1 cellular context compared by ENCODE assay signal in genomic region chr1:153616885-153617428, GRCh38.
TF ChIP-seq lines count a peak whose summit lies in the region.

No MANE protein-coding gene starts in this region.

TF ChIP-seq in GM23338, 12 proteins besides CTCF, POLR2A, EP300 and RAD21 (continued from another document):
- TF ChIP-seq, protein P1, sequence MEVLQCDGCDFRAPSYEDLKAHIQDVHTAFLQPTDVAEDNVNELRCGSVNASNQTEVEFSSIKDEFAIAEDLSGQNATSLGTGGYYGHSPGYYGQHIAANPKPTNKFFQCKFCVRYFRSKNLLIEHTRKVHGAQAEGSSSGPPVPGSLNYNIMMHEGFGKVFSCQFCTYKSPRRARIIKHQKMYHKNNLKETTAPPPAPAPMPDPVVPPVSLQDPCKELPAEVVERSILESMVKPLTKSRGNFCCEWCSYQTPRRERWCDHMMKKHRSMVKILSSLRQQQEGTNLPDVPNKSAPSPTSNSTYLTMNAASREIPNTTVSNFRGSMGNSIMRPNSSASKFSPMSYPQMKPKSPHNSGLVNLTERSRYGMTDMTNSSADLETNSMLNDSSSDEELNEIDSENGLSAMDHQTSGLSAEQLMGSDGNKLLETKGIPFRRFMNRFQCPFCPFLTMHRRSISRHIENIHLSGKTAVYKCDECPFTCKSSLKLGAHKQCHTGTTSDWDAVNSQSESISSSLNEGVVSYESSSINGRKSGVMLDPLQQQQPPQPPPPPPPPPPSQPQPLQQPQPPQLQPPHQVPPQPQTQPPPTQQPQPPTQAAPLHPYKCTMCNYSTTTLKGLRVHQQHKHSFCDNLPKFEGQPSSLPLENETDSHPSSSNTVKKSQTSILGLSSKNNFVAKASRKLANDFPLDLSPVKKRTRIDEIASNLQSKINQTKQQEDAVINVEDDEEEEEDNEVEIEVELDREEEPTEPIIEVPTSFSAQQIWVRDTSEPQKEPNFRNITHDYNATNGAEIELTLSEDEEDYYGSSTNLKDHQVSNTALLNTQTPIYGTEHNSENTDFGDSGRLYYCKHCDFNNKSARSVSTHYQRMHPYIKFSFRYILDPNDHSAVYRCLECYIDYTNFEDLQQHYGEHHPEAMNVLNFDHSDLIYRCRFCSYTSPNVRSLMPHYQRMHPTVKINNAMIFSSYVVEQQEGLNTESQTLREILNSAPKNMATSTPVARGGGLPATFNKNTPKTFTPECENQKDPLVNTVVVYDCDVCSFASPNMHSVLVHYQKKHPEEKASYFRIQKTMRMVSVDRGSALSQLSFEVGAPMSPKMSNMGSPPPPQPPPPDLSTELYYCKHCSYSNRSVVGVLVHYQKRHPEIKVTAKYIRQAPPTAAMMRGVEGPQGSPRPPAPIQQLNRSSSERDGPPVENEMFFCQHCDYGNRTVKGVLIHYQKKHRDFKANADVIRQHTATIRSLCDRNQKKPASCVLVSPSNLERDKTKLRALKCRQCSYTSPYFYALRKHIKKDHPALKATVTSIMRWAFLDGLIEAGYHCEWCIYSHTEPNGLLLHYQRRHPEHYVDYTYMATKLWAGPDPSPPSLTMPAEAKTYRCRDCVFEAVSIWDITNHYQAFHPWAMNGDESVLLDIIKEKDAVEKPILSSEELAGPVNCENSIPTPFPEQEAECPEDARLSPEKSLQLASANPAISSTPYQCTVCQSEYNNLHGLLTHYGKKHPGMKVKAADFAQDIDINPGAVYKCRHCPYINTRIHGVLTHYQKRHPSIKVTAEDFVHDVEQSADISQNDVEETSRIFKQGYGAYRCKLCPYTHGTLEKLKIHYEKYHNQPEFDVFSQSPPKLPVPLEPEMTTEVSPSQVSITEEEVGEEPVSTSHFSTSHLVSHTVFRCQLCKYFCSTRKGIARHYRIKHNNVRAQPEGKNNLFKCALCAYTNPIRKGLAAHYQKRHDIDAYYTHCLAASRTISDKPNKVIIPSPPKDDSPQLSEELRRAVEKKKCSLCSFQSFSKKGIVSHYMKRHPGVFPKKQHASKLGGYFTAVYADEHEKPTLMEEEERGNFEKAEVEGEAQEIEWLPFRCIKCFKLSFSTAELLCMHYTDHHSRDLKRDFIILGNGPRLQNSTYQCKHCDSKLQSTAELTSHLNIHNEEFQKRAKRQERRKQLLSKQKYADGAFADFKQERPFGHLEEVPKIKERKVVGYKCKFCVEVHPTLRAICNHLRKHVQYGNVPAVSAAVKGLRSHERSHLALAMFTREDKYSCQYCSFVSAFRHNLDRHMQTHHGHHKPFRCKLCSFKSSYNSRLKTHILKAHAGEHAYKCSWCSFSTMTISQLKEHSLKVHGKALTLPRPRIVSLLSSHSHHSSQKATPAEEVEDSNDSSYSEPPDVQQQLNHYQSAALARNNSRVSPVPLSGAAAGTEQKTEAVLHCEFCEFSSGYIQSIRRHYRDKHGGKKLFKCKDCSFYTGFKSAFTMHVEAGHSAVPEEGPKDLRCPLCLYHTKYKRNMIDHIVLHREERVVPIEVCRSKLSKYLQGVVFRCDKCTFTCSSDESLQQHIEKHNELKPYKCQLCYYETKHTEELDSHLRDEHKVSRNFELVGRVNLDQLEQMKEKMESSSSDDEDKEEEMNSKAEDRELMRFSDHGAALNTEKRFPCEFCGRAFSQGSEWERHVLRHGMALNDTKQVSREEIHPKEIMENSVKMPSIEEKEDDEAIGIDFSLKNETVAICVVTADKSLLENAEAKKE (CRISPR knock-in tag; IDR thresholded peaks at IDR 0.05): no peak
- TF ChIP-seq CREB1 (CRISPR knock-in tag; IDR thresholded peaks at IDR 0.05; ENCODE audit: low read depth) (no peak), REST (IDR thresholded peaks at IDR 0.05; ENCODE audit: unreplicated experiment) (no peak), ZNF331 (CRISPR knock-in tag; IDR thresholded peaks at IDR 0.05; ENCODE audit: low read depth) (no peak), NANOG (IDR thresholded peaks at IDR 0.05; ENCODE audit: borderline replicate concordance) (no peak), ETS1 (IDR thresholded peaks at IDR 0.05) (no peak)
TF ChIP-seq in GM23338: peak in this region for 0.
